ENCODE assay signal across 18 cellular contexts in genomic region chr11:68763926-68764657, GRCh38. TPM values are rescaled to one million over a fixed set of nuclear protein-coding genes. Genes with fewer than 3 reads are reported as not detected.
DNase-seq lines count a peak whose midpoint lies in the region; TF ChIP-seq lines count a peak whose summit lies in the region.
"Had no signal": no experiment of that assay in that cellular context is flagged by ENCODE, and none has a peak within 500 bp of the region (broad histone marks: within the 10 kb centered on the region; RNA-seq: fewer than 3 reads in every experiment).

No MANE protein-coding gene starts in this region.

- H3K4me1 ChIP-seq in OCI-LY7 (ENCODE audit: insufficient read depth, low read length, poor library complexity, severe bottlenecking) (no peaks in the 10 kb centered on the region), transverse colon (no peaks in the 10 kb centered on the region)
- H3K4me1 ChIP-seq: esophagus squamous epithelium had no signal

- in situ Hi-C loops in transverse colon (cut with MboI; ENCODE audit: low pct_ligation_motif_present in 1 of 4, low pct_unique_long_range_greater_than_20kb in 1 of 4, low sequenced_read_pairs in 3 of 4), result no loop called here

- H3K4me2 ChIP-seq in OCI-LY7 (ENCODE audit: low read length), result no peak overlapping the region

- TF ChIP-seq POLR2A in erythroblast (IDR thresholded peaks at IDR 0.05; ENCODE audit: low read length) (no peak), transverse colon (IDR thresholded peaks at IDR 0.05) (no peak)

- H3K79me2 ChIP-seq in OCI-LY7 (ENCODE audit: insufficient read depth, low read depth, low read length), result no peaks in the 10 kb centered on the region

- no peak overlapping the region for H3K4me3 Mint-ChIP-seq in progenitor cell of endocrine pancreas (ENCODE audit: low read depth)
- H3K4me3 Mint-ChIP-seq: CD4-positive, alpha-beta T cell had no signal

- no peaks in the 10 kb centered on the region for H3K9me2 ChIP-seq in OCI-LY7 (ENCODE audit: insufficient read depth, low read length)

- intact Hi-C loops in OCI-LY7 (cut with micrococcal nuclease; ENCODE audit: unreplicated experiment) (no loop called here), transverse colon (cut with DNase I; ENCODE audit: low total_unique reads) (no loop called here)

- H3K9me3 ChIP-seq in OCI-LY7 (ENCODE audit: low read length), result no peaks in the 10 kb centered on the region
- no peaks in the 10 kb centered on the region for H3K9me3 ChIP-seq in transverse colon
- H3K9me3 ChIP-seq: esophagus squamous epithelium had no signal

- H3K4me3 ChIP-seq in OCI-LY7 (ENCODE audit: low read depth, low read length, poor library complexity, severe bottlenecking), result no peak overlapping the region
- H3K4me3 ChIP-seq in epithelial cell of proximal tubule (ENCODE audit: low read depth, low read length), result no peak overlapping the region
- H3K4me3 ChIP-seq in transverse colon, result no peak overlapping the region
- H3K4me3 ChIP-seq: esophagus squamous epithelium, skin epidermis had no signal

- CTCF ChIA-PET in OCI-LY7 (lab: Charles Lee; ENCODE audit: unreplicated experiment), result no interaction called here

- peak; percentile 14 for DNase-seq in DMS 273 (lab: John Stamatoyannopoulos, UW; ENCODE audit: unreplicated experiment)
- no peak for DNase-seq in DMS 273 treated with DMSO at 0.1 percent for 48 hours (lab: John Stamatoyannopoulos, UW)
- no peak for DNase-seq in OCI-LY7 (ENCODE audit: low spot score)
- no peak for DNase-seq in epithelial cell of proximal tubule (ENCODE audit: low read depth)
- DNase-seq in progenitor cell of endocrine pancreas (ENCODE audit: low spot score, unreplicated experiment), result no peak
- no peak for DNase-seq in erythroblast (lab: John Stamatoyannopoulos, UW)
- no peak for DNase-seq in substantia nigra (lab: John Stamatoyannopoulos, UW)
- DNase-seq in transverse colon, result no peak
- DNase-seq: activated CD4-positive, alpha-beta T cell treated with anti-CD3 and anti-CD28 coated beads for 1 hour; activated T-cell treated with anti-CD3 and anti-CD28 coated beads for 4 hours; CD4-positive, alpha-beta T cell; esophagus squamous epithelium; GDM1; hypothalamus; NCI-H2171 treated with DMSO at 0.1 percent for 48 hours; SW 1271 had no signal

- H3K36me3 ChIP-seq in OCI-LY7 (ENCODE audit: insufficient read depth, low read length) (no peaks in the 10 kb centered on the region), transverse colon (peaks cover 0 to 63% (median 27%) of the 10 kb centered on the region in 4 donors)

- H3K36me3 Mint-ChIP-seq in progenitor cell of endocrine pancreas (ENCODE audit: insufficient read depth), result no peaks in the 10 kb centered on the region

- H3K27me3 ChIP-seq in transverse colon, result no peaks in the 10 kb centered on the region
- H3K27me3 ChIP-seq: esophagus squamous epithelium had no signal

- no peaks in the 10 kb centered on the region for H3K9me3 Mint-ChIP-seq in progenitor cell of endocrine pancreas (ENCODE audit: low read depth)
- H3K9me3 Mint-ChIP-seq: CD4-positive, alpha-beta T cell had no signal

- WGBS in transverse colon (ENCODE audit: low coverage in 1 of 2), 2 donors, result 92% methylated on average over 14 of the region's 14 CpGs; no CpG with 5 or more reads in 1 of the 2 donors

- TF ChIP-seq EP300 in transverse colon (IDR thresholded peaks at IDR 0.05; ENCODE audit: low read depth), result no peak

- no TSS peak for BruUV-seq in OCI-LY7 (replicated peaks; lab: Mats Ljungman, UMichigan)

- no peak overlapping the region for H3K27ac ChIP-seq in OCI-LY7 (ENCODE audit: low read depth, low read length, poor library complexity, severe bottlenecking)
- no peak overlapping the region for H3K27ac ChIP-seq in substantia nigra (ENCODE audit: low read depth, low read length, poor library complexity, severe bottlenecking)
- H3K27ac ChIP-seq in transverse colon, result no peak overlapping the region
- H3K27ac ChIP-seq: 22Rv1, esophagus squamous epithelium, skin epidermis had no signal

- no peaks in the 10 kb centered on the region for H3K4me1 Mint-ChIP-seq in progenitor cell of endocrine pancreas (ENCODE audit: low read depth)

- H3K27ac Mint-ChIP-seq in progenitor cell of endocrine pancreas, result no peak overlapping the region
- H3K27ac Mint-ChIP-seq: CD4-positive, alpha-beta T cell had no signal

- POLR2A ChIA-PET in OCI-LY7 (lab: Charles Lee), result interaction anchor here (0.6 to 0.7 kb wide), 2 partner anchors 8 to 87 kb away, joined by 3 to 5 read pairs; no protein-coding TSS in a partner anchor

- H4K20me1 ChIP-seq in OCI-LY7 (ENCODE audit: insufficient read depth, low read length), result no peaks in the 10 kb centered on the region

- H3K27me3 Mint-ChIP-seq in progenitor cell of endocrine pancreas, result peaks cover 11% of the 10 kb centered on the region
- H3K27me3 Mint-ChIP-seq: CD4-positive, alpha-beta T cell had no signal

- TF ChIP-seq CTCF in OCI-LY7 (conservative IDR thresholded peaks at IDR 0.05; ENCODE audit: low read length) (0 out of 2 replicates have a peak, but pooled peaks have one; percentile 17), epithelial cell of proximal tubule (conservative IDR thresholded peaks at IDR 0.05; ENCODE audit: low read depth, low read length) (peak; percentile 19), progenitor cell of endocrine pancreas (IDR thresholded peaks at IDR 0.05; ENCODE audit: unreplicated experiment) (peak; percentile 17), transverse colon (IDR thresholded peaks at IDR 0.05) (no peak)

- H2AFZ ChIP-seq in OCI-LY7 (ENCODE audit: low read length), result no peak overlapping the region

RNA-seq across cellular contexts. Expression of gene TESMIN, which starts 12.8 kb away (rescaled TPM):
- 10.4 and 13.0 TPM in 2 replicates for total RNA-seq in OCI-LY7 (2014; rRNA removed; shearing (Covaris generic))
- total RNA-seq in OCI-LY7 (2022), result 19.4 and 24.0 TPM in 2 replicates
- 7.5 and 8.2 TPM in 2 replicates for total RNA-seq in epithelial cell of proximal tubule
- 24.2 and 26.6 TPM in 2 replicates for total RNA-seq in progenitor cell of endocrine pancreas
- total RNA-seq in transverse colon, result 1 to 10 TPM in 3 of 4 donors, under 1 TPM in 1; 1.00 to 7.5 (median 4.2) TPM

Comparison
In these comparisons a context has a peak if more than half of its experiments do, and no peak if none do; other contexts are left out.
1. CTCF ChIP-seq: peak in OCI-LY7 (single experiment), epithelial cell of proximal tubule (single experiment) and progenitor cell of endocrine pancreas (single experiment); none in transverse colon (0 of 5).